1 cellular context compared by ENCODE assay signal in the genomic region with DNA sequence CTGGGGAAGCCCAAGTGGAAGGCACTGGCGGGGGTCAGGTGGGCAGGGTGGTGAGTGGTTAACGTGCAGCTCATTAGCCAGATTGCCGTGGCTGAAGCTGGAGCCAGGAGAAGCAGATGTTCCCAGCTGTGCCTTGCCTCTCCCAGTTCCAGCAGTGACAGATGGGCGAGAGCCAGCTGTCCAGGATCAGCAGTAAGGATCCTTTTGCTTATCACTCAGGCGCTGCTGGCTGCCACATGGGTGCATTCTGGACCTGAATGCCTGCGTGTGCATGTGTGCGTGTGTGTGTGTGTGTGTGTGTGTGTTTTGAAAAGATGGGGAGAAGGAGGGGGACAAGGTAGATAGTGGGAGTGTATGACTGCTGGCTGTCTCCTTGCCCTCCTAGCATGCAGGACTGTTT.
TF ChIP-seq lines count a peak whose summit lies in the region.

No MANE protein-coding gene starts in this region.

TF ChIP-seq in K562, 482 proteins besides CTCF, POLR2A, EP300 and RAD21 (continued from another document):
- TF ChIP-seq, protein P1, sequence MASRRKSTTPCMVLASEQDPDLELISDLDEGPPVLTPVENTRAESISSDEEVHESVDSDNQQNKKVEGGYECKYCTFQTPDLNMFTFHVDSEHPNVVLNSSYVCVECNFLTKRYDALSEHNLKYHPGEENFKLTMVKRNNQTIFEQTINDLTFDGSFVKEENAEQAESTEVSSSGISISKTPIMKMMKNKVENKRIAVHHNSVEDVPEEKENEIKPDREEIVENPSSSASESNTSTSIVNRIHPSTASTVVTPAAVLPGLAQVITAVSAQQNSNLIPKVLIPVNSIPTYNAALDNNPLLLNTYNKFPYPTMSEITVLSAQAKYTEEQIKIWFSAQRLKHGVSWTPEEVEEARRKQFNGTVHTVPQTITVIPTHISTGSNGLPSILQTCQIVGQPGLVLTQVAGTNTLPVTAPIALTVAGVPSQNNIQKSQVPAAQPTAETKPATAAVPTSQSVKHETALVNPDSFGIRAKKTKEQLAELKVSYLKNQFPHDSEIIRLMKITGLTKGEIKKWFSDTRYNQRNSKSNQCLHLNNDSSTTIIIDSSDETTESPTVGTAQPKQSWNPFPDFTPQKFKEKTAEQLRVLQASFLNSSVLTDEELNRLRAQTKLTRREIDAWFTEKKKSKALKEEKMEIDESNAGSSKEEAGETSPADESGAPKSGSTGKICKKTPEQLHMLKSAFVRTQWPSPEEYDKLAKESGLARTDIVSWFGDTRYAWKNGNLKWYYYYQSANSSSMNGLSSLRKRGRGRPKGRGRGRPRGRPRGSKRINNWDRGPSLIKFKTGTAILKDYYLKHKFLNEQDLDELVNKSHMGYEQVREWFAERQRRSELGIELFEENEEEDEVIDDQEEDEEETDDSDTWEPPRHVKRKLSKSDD (conservative IDR thresholded peaks at IDR 0.05; ENCODE audit: low read length), result no peak
- TF ChIP-seq, protein P2, sequence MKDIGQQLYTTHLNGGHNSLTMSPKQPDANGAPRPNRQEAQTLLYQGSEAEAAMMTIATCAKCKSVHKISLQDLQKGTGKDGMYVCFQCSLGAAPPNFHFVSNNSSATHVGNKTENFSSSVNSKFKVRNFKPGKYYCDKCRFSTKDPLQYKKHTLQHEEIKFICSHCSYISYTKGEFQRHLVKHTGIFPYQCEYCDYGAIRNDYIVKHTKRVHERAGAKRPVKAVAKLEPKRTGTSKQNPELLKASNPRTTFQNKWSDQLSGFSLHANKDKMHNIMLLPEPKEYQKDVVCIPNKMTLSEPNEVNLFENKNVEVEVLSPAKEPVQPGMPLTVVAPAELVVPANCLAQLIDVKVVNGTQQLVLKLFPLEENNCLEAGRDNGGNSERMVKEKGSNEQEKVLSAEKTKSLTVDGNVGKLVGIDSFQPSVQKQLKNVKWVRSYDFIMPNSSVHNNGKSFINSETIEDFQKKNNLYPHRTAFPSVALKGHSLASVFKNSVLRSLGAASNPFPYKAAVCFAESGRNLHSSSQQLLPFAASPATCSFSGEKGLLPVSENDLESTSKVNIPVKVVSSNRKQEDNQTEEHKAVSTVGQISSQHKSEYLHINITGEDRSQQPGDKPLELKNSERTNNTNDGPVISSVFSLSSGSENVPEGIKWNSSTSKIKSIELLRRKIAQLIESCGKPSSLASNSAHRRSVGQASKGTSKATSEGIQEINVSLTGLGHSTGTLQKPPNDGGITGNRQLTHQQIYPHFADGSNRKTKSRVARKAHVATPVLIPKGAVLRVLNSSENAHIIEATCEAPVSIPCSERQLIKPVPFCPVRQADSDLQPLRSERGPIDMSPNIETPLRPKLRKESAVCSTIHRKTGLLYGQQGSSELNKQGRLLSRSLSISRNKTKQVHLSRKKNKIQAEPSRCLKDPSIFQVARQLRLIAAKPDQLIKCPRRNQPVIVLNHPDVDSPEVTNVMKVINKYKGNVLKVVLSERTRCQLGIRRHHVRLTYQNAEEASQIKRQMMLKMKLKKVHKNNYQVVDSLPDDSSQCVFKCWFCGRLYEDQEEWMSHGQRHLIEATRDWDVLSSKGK (CRISPR knock-in tag; IDR thresholded peaks at IDR 0.05), result no peak
- TF ChIP-seq, protein P3, sequence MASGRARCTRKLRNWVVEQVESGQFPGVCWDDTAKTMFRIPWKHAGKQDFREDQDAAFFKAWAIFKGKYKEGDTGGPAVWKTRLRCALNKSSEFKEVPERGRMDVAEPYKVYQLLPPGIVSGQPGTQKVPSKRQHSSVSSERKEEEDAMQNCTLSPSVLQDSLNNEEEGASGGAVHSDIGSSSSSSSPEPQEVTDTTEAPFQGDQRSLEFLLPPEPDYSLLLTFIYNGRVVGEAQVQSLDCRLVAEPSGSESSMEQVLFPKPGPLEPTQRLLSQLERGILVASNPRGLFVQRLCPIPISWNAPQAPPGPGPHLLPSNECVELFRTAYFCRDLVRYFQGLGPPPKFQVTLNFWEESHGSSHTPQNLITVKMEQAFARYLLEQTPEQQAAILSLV (tag; IDR thresholded peaks at IDR 0.05), result no peak
- TF ChIP-seq, protein P4, sequence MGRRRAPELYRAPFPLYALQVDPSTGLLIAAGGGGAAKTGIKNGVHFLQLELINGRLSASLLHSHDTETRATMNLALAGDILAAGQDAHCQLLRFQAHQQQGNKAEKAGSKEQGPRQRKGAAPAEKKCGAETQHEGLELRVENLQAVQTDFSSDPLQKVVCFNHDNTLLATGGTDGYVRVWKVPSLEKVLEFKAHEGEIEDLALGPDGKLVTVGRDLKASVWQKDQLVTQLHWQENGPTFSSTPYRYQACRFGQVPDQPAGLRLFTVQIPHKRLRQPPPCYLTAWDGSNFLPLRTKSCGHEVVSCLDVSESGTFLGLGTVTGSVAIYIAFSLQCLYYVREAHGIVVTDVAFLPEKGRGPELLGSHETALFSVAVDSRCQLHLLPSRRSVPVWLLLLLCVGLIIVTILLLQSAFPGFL (CRISPR knock-in tag; IDR thresholded peaks at IDR 0.05), result no peak
- TF ChIP-seq PHTF2 (CRISPR knock-in tag; IDR thresholded peaks at IDR 0.05) (no peak), RFX5 (IDR thresholded peaks at IDR 0.05; ENCODE audit: low read depth, low read length) (no peak), YBX1 (IDR thresholded peaks at IDR 0.05) (no peak), FOXA1 (IDR thresholded peaks at IDR 0.05; ENCODE audit: borderline replicate concordance) (no peak)
- TF ChIP-seq, protein P5, sequence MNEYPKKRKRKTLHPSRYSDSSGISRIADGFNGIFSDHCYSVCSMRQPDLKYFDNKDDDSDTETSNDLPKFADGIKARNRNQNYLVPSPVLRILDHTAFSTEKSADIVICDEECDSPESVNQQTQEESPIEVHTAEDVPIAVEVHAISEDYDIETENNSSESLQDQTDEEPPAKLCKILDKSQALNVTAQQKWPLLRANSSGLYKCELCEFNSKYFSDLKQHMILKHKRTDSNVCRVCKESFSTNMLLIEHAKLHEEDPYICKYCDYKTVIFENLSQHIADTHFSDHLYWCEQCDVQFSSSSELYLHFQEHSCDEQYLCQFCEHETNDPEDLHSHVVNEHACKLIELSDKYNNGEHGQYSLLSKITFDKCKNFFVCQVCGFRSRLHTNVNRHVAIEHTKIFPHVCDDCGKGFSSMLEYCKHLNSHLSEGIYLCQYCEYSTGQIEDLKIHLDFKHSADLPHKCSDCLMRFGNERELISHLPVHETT (CRISPR knock-in tag; conservative IDR thresholded peaks at IDR 0.05 in 1 of 2, IDR thresholded peaks at IDR 0.05 in 1 of 2), result no peak
- TF ChIP-seq, protein P6, sequence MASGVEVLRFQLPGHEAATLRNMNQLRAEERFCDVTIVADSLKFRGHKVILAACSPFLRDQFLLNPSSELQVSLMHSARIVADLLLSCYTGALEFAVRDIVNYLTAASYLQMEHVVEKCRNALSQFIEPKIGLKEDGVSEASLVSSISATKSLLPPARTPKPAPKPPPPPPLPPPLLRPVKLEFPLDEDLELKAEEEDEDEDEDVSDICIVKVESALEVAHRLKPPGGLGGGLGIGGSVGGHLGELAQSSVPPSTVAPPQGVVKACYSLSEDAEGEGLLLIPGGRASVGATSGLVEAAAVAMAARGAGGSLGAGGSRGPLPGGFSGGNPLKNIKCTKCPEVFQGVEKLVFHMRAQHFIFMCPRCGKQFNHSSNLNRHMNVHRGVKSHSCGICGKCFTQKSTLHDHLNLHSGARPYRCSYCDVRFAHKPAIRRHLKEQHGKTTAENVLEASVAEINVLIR (CRISPR knock-in tag; IDR thresholded peaks at IDR 0.05), result no peak
